ENCODE assay signal across 1 cellular context in genomic region chr11:63639195-63639832, GRCh38.
TF ChIP-seq lines count a peak whose summit lies in the region.

No MANE protein-coding gene starts in this region.

TF ChIP-seq in GM23338, 12 proteins besides CTCF, POLR2A, EP300 and RAD21 (continued from another document):
- TF ChIP-seq ZNF462 (CRISPR knock-in tag; IDR thresholded peaks at IDR 0.05) (no peak), ZNF331 (CRISPR knock-in tag; IDR thresholded peaks at IDR 0.05; ENCODE audit: low read depth) (no peak)
